Comparison of ENCODE assay signal across 34 cellular contexts in the genomic region with DNA sequence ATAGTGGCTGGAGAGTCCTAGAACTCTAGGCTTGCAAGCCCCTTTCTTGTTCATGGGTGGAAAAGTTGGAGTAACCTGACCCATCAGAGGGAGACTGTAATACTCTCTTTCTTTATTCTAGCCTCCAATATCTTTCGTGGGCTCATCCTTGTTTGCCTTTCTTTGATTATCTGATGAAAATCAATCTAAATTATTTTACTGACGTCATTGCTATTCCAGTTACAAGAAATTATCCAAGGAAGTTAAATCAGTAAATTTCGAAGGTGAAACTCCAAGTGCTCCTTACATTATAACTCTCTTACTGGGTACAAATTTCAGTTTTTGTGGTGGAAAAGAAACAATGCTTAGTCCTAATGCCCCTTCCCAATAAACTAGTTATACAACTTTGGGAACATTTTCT.
"Had no signal": no experiment of that assay in that cellular context is flagged by ENCODE, and none has a peak within 500 bp of the region (broad histone marks: within the 10 kb centered on the region; RNA-seq: fewer than 3 reads in every experiment).

No MANE protein-coding gene starts in this region.

- DNase-seq: Karpas-422, Kasumi-1, MG63, MM.1S, MV-4-11, NCI-H1048, NCI-H1092, NCI-H1092 treated with DMSO at 0.1 percent for 48 hours, NCI-H1105, NCI-H1105 treated with DMSO at 0.1 percent for 48 hours, NCI-H1417, NCI-H1417 treated with DMSO at 0.1 percent for 48 hours, NCI-H1436, NCI-H1436 treated with DMSO at 0.1 percent for 48 hours, NCI-H146, NCI-H1694, NCI-H1694 treated with DMSO at 0.1 percent for 48 hours, NCI-H187, NCI-H187 treated with DMSO at 0.1 percent for 48 hours, NCI-H1930, NCI-H2029, NCI-H2029 treated with DMSO at 0.1 percent for 48 hours, NCI-H2081, NCI-H2081 treated with DMSO at 0.1 percent for 48 hours, NCI-H2107, NCI-H2171, NCI-H2171 treated with DMSO at 0.1 percent for 48 hours, NCI-H2227 treated with DMSO at 0.1 percent for 48 hours, NCI-H226, NCI-H345, NCI-H446, NCI-H446 treated with DMSO at 0.1 percent for 48 hours, NCI-H510A, NCI-H510A treated with DMSO at 0.1 percent for 48 hours had no signal

- H3K9me3 ChIP-seq: MG63 had no signal

- H3K27me3 ChIP-seq: MG63 had no signal

- H3K4me3 ChIP-seq: MG63 had no signal

- H3K36me3 ChIP-seq: MG63 had no signal
